Comparison of ENCODE assay signal across 9 cellular contexts in genomic region chr7:151061241-151062110, GRCh38. TPM values are rescaled to one million over a fixed set of nuclear protein-coding genes. Genes with fewer than 3 reads are reported as not detected.
DNase-seq lines count a peak whose midpoint lies in the region; ATAC-seq and TF ChIP-seq lines count a peak whose summit lies in the region.
"Had no signal": no experiment of that assay in that cellular context is flagged by ENCODE, and none has a peak within 500 bp of the region (broad histone marks: within the 10 kb centered on the region; RNA-seq: fewer than 3 reads in every experiment).

No MANE protein-coding gene starts in this region.

- CTCF ChIA-PET in HCT116 (lab: Charles Lee), result interaction anchor here (0.6 to 2.1 kb wide), 10 partner anchors 15 to 163 kb away, joined by 3 to 8 read pairs (median 3); partner anchors contain the start of genes ABCB8 and FASTK

- no peaks in the 10 kb centered on the region for H3K9me3 ChIP-seq in HCT116 (ENCODE audit: control insufficient read depth in 1 of 2, insufficient read depth in 1 of 2, low read depth in 1 of 2, low read length in 2 of 2)
- H3K9me3 ChIP-seq: SJSA1 had no signal

- H3K9ac ChIP-seq in HCT116 (ENCODE audit: low read length), result peak overlapping the region; percentile 91

- H3K79me2 ChIP-seq in ACC112 (ENCODE audit: control insufficient read depth, insufficient read depth, low read length, unreplicated experiment) (peaks cover 49% of the 10 kb centered on the region), HCT116 (ENCODE audit: insufficient read depth, low read length) (peaks cover 62% of the 10 kb centered on the region)

- TF ChIP-seq POLR2A in HCT116 (IDR thresholded peaks at IDR 0.05; ENCODE audit: borderline replicate concordance, extremely low read depth, insufficient read depth, insufficient read length), result no peak

- BruUV-seq in HCT116 (replicated peaks; lab: Mats Ljungman, UMichigan), result TSS peak; percentile 57

- H4K20me1 ChIP-seq in HCT116 (ENCODE audit: insufficient read depth), result no peaks in the 10 kb centered on the region

- peaks cover 5% of the 10 kb centered on the region for H3K36me3 Mint-ChIP-seq in mesothelial cell of epicardium

- H2AFZ ChIP-seq in ACC112 (ENCODE audit: low read length, unreplicated experiment) (no peak overlapping the region), HCT116 (ENCODE audit: low read depth, low read length, poor library complexity, severe bottlenecking) (no peak overlapping the region)

- H3K36me3 ChIP-seq in ACC112 (ENCODE audit: insufficient read depth, low read length) (peaks cover 10% of the 10 kb centered on the region; the same call in 1 of the 2 replicates), HCT116 (ENCODE audit: control insufficient read depth in 1 of 2, insufficient read depth in 2 of 2, low read length in 2 of 2) (peaks cover 10 to 17% of the 10 kb centered on the region in 2 experiments)

- TF ChIP-seq RAD21 in HCT116 (IDR thresholded peaks at IDR 0.05; ENCODE audit: low read depth), result no peak

- intact Hi-C loops in HCT116 (cut with micrococcal nuclease), result loop anchor here (1.0 kb wide), 1 partner anchor 22 kb away; the partner anchor contains the start of gene TMUB1

- no peak for DNase-seq in HCT116 (ENCODE audit: low read depth, low spot score)
- DNase-seq in astrocyte of the spinal cord (ENCODE audit: low read depth, low spot score), result no peak
- DNase-seq in mesothelial cell of epicardium (ENCODE audit: low spot score in 2 of 2, unreplicated experiment in 2 of 2), result no peak
- DNase-seq in DMS114 treated with DMSO at 0.1 percent for 48 hours (lab: John Stamatoyannopoulos, UW; ENCODE audit: unreplicated experiment), result no peak
- DNase-seq in iPS-NIHi7 (ENCODE audit: extremely low spot score), result no peak
- no peak for DNase-seq in NCI-H748 treated with DMSO at 0.1 percent for 48 hours (lab: John Stamatoyannopoulos, UW)

- TF ChIP-seq CTCF in HCT116 (IDR thresholded peaks at IDR 0.05 in 2 of 3, conservative IDR thresholded peaks at IDR 0.05 in 1 of 3; ENCODE audit: borderline replicate concordance in 1 of 3, insufficient read depth in 1 of 3, low read depth in 2 of 3, low read length in 2 of 3) (no peak), astrocyte of the spinal cord (IDR thresholded peaks at IDR 0.05; ENCODE audit: low read depth, low read length) (no peak), mesothelial cell of epicardium (IDR thresholded peaks at IDR 0.05; ENCODE audit: unreplicated experiment) (no peak)

- H3K4me1 Mint-ChIP-seq in mesothelial cell of epicardium, result peaks cover 51% of the 10 kb centered on the region

- H3K9me3 Mint-ChIP-seq in mesothelial cell of epicardium, result no peaks in the 10 kb centered on the region

- in situ Hi-C loops in astrocyte of the spinal cord (cut with HindIII; ENCODE audit: low sequenced_read_pairs), result no loop called here

- H3K4me1 ChIP-seq in ACC112 (ENCODE audit: control insufficient read depth, insufficient read depth, low read length, unreplicated experiment) (peaks cover 43% of the 10 kb centered on the region), HCT116 (ENCODE audit: control insufficient read depth in 1 of 2, insufficient read depth in 2 of 2, low read length in 2 of 2) (peaks cover 28 to 52% of the 10 kb centered on the region in 2 experiments)

- H3K4me3 Mint-ChIP-seq in mesothelial cell of epicardium, result peak overlapping the region; percentile 84

- H3K9me2 ChIP-seq in HCT116 (ENCODE audit: insufficient read depth), result no peaks in the 10 kb centered on the region

- POLR2A ChIA-PET in HCT116 (lab: Charles Lee), result interaction anchor here (0.6 to 1.7 kb wide), 14 partner anchors 12 to 55 kb away, joined by 3 to 13 read pairs (median 4); partner anchors contain the start of genes ABCB8, AGAP3, FASTK and TMUB1

- H3K27me3 ChIP-seq in ACC112 (ENCODE audit: insufficient read depth, low read length) (no peaks in the 10 kb centered on the region), HCT116 (ENCODE audit: insufficient read depth, low read length) (no peaks in the 10 kb centered on the region)
- H3K27me3 ChIP-seq: SJSA1 had no signal

- ATAC-seq in HCT116 (no peak), HG03097 (IDR thresholded peaks at IDR 0.05; ENCODE audit: low FRiP score, unreplicated experiment) (no peak)

- H3K4me3 ChIP-seq in ACC112 (ENCODE audit: low read depth, low read length), result peak overlapping the region; percentile 91
- H3K4me3 ChIP-seq in HCT116 (replicated peaks in 1 of 2; ENCODE audit: low read depth in 1 of 2, low read length in 2 of 2), result peak overlapping the region; percentile 81 to 90
- H3K4me3 ChIP-seq in astrocyte of the spinal cord (ENCODE audit: low read depth, low read length), result peak overlapping the region; percentile 85

- no peaks in the 10 kb centered on the region for H3K27me3 Mint-ChIP-seq in mesothelial cell of epicardium (ENCODE audit: low read depth)

- peak overlapping the region; percentile 87 for H3K27ac Mint-ChIP-seq in mesothelial cell of epicardium

- RAD21 ChIA-PET in HCT116 (lab: Charles Lee; ENCODE audit: low non-redundant PET in 1 of 2, low total read pairs in 2 of 2, uncharacterized antibody in 2 of 2, unreplicated experiment in 2 of 2), result interaction anchor here (0.7 to 1.3 kb wide), 4 partner anchors 15 to 52 kb away, joined by 3 read pairs; partner anchors contain the start of gene AGAP3 (in 1 of the 2)

- H3K4me2 ChIP-seq in HCT116 (ENCODE audit: low read length), result peak overlapping the region; percentile 95

- H3K27ac ChIP-seq in ACC112 (ENCODE audit: low read depth, low read length) (peak overlapping the region; percentile 85), HCT116 (ENCODE audit: low read depth, low read length) (peak overlapping the region; percentile 87)
- H3K27ac ChIP-seq: SJSA1 had no signal

TF ChIP-seq in HCT116, 20 proteins besides CTCF, POLR2A, EP300 and RAD21:
- TF ChIP-seq EGR1 (IDR thresholded peaks at IDR 0.05; ENCODE audit: low read depth) (no peak), ZFX (IDR thresholded peaks at IDR 0.05) (peak; percentile 53; the same call in 1 of the 2 replicates), POLR2AphosphoS5 (IDR thresholded peaks at IDR 0.05; ENCODE audit: low read depth, low read length) (peak; percentile 5; the same call in 1 of the 2 replicates)

RNA-seq across cellular contexts. Expression of gene SLC4A2, which starts 2.1 kb away (rescaled TPM):
- 240 TPM for total RNA-seq in HCT116 (2021; ENCODE audit: unreplicated experiment)
- polyA plus RNA-seq in HCT116 (2012), result 195 and 199 TPM in 2 replicates
- 236 to 249 TPM (median 243 TPM) in 3 replicates for total RNA-seq in mesothelial cell of epicardium

RNA-seq across cellular contexts. Expression of gene CDK5, which starts 3.8 kb away (rescaled TPM):
- total RNA-seq in HCT116 (2021; ENCODE audit: unreplicated experiment) (19.8 TPM), mesothelial cell of epicardium (17.0 to 17.5 TPM (median 17.4 TPM) in 3 replicates)
- 20.4 and 20.9 TPM in 2 replicates for polyA plus RNA-seq in HCT116 (2012)

RNA-seq across cellular contexts. Expression of gene ASIC3, which starts 13.1 kb away (rescaled TPM):
- total RNA-seq in HCT116 (2021; ENCODE audit: unreplicated experiment) (4.4 TPM), mesothelial cell of epicardium (6.1 to 7.9 TPM (median 7.2 TPM) in 3 replicates)
- 5.4 and 6.2 TPM in 2 replicates for polyA plus RNA-seq in HCT116 (2012)
- total RNA-seq: SJSA1 had no signal

RNA-seq across cellular contexts. Expression of gene FASTK, which starts 19.1 kb away (rescaled TPM):
- total RNA-seq in HCT116 (2021; ENCODE audit: unreplicated experiment), result 86.4 TPM
- polyA plus RNA-seq in HCT116 (2012), result 77.9 and 78.4 TPM in 2 replicates
- 86.8 to 97.6 TPM (median 92.5 TPM) in 3 replicates for total RNA-seq in mesothelial cell of epicardium

RNA-seq across cellular contexts. Expression of gene TMUB1, which starts 21.8 kb away (rescaled TPM):
- total RNA-seq in HCT116 (2021; ENCODE audit: unreplicated experiment) (75.8 TPM), mesothelial cell of epicardium (34.7 to 38.4 TPM (median 36.5 TPM) in 3 replicates)
- polyA plus RNA-seq in HCT116 (2012), result 71.5 and 73.7 TPM in 2 replicates
